In genomic region chr19:55090564-55090963, GRCh38 we compare ENCODE assay signal across 2 cellular contexts.
TF ChIP-seq lines count a peak whose summit lies in the region.

No MANE protein-coding gene starts in this region.

TF ChIP-seq in IMR-90, 13 proteins besides CTCF, POLR2A, EP300 and RAD21:
- TF ChIP-seq RCOR1 (IDR thresholded peaks at IDR 0.05; ENCODE audit: insufficient replicate concordance, low read length) (no peak), USF2 (IDR thresholded peaks at IDR 0.05; ENCODE audit: low read depth, low read length) (no peak), MAFK (IDR thresholded peaks at IDR 0.05; ENCODE audit: low read depth, low read length) (no peak), RFX5 (IDR thresholded peaks at IDR 0.05; ENCODE audit: low read depth, low read length) (no peak), MXI1 (IDR thresholded peaks at IDR 0.05; ENCODE audit: borderline replicate concordance, low read depth, low read length) (no peak), CEBPB (IDR thresholded peaks at IDR 0.05; ENCODE audit: low read depth, low read length) (no peak), CHD1 (IDR thresholded peaks at IDR 0.05; ENCODE audit: low read depth, low read length) (no peak), NFE2L2 (IDR thresholded peaks at IDR 0.05; ENCODE audit: low read depth, low read length) (no peak), BHLHE40 (IDR thresholded peaks at IDR 0.05; ENCODE audit: low read depth, low read length) (no peak), FOS (IDR thresholded peaks at IDR 0.05; ENCODE audit: low read depth, low read length) (no peak), SMC3 (IDR thresholded peaks at IDR 0.05; ENCODE audit: low read depth, low read length) (no peak), ELK1 (IDR thresholded peaks at IDR 0.05; ENCODE audit: borderline replicate concordance, low read depth, low read length) (no peak), MAZ (IDR thresholded peaks at IDR 0.05; ENCODE audit: borderline replicate concordance, low read depth, low read length) (no peak)

TF ChIP-seq in WTC11, 78 proteins besides CTCF, POLR2A, EP300 and RAD21:
- TF ChIP-seq ZNF532 (CRISPR knock-in tag; IDR thresholded peaks at IDR 0.05; ENCODE audit: borderline replicate concordance) (no peak), ZNF396 (CRISPR knock-in tag; IDR thresholded peaks at IDR 0.05; ENCODE audit: borderline replicate concordance) (no peak), KAT7 (CRISPR knock-in tag; IDR thresholded peaks at IDR 0.05; ENCODE audit: borderline replicate concordance) (no peak), NR2C2 (CRISPR knock-in tag; IDR thresholded peaks at IDR 0.05) (no peak), AFF4 (CRISPR knock-in tag; IDR thresholded peaks at IDR 0.05; ENCODE audit: borderline replicate concordance) (no peak), GABPB1 (CRISPR knock-in tag; IDR thresholded peaks at IDR 0.05) (no peak), ZNF425 (CRISPR knock-in tag; conservative IDR thresholded peaks at IDR 0.05) (no peak), GTF2I (CRISPR knock-in tag; conservative IDR thresholded peaks at IDR 0.05) (no peak), ZNF512 (CRISPR knock-in tag; IDR thresholded peaks at IDR 0.05; ENCODE audit: borderline replicate concordance) (no peak), IRF1 (CRISPR knock-in tag; IDR thresholded peaks at IDR 0.05) (no peak), ATF6 (CRISPR knock-in tag; IDR thresholded peaks at IDR 0.05) (no peak), FOXJ3 (CRISPR knock-in tag; IDR thresholded peaks at IDR 0.05; ENCODE audit: borderline replicate concordance) (no peak), ZNF138 (CRISPR knock-in tag; conservative IDR thresholded peaks at IDR 0.05) (no peak), ZMAT4 (CRISPR knock-in tag; IDR thresholded peaks at IDR 0.05) (no peak), NFATC4 (CRISPR knock-in tag; IDR thresholded peaks at IDR 0.05) (no peak), SMAD3 (CRISPR knock-in tag; IDR thresholded peaks at IDR 0.05; ENCODE audit: borderline replicate concordance) (no peak)
TF ChIP-seq in WTC11: peak in this region for 0.
